Comparison of ENCODE assay signal across 15 cellular contexts in genomic region chr21:45049725-45050359, GRCh38. TPM values are rescaled to one million over a fixed set of nuclear protein-coding genes. Genes with fewer than 3 reads are reported as not detected.
DNase-seq lines count a peak whose midpoint lies in the region; ATAC-seq and TF ChIP-seq lines count a peak whose summit lies in the region.
"Had no signal": no experiment of that assay in that cellular context is flagged by ENCODE, and none has a peak within 500 bp of the region (broad histone marks: within the 10 kb centered on the region; RNA-seq: fewer than 3 reads in every experiment).

No MANE protein-coding gene starts in this region.

- H3K9me3 ChIP-seq in cardiac muscle cell (ENCODE audit: low read depth) (no peaks in the 10 kb centered on the region), left ventricle myocardium inferior (replicated peaks) (peaks cover 25% of the 10 kb centered on the region), fibroblast of lung (ENCODE audit: control insufficient read depth, insufficient read depth, low read depth, low read length) (no peaks in the 10 kb centered on the region), aorta (ENCODE audit: control insufficient read depth, low read length) (no peaks in the 10 kb centered on the region)

- no peaks in the 10 kb centered on the region for H4K20me1 ChIP-seq in fibroblast of lung (ENCODE audit: control insufficient read depth, extremely low read depth, insufficient read depth, low read length)

- H3K27ac ChIP-seq in cardiac muscle cell (peak overlapping the region; percentile 62), left ventricle myocardium inferior (replicated peaks) (no peak overlapping the region), fibroblast of lung (ENCODE audit: insufficient read depth, low read length) (peak overlapping the region; percentile 80), aorta (ENCODE audit: low read depth in 1 of 2, low read length in 2 of 2) (peak overlapping the region; percentile 95 to 100), substantia nigra (ENCODE audit: low read depth, low read length, poor library complexity, severe bottlenecking) (no peak overlapping the region)

- no peak overlapping the region for H3K9ac ChIP-seq in fibroblast of lung (ENCODE audit: insufficient read depth, low read length)

- TF ChIP-seq CTCF in cardiac muscle cell (IDR thresholded peaks at IDR 0.05; ENCODE audit: low read depth, low read length) (no peak), left ventricle myocardium inferior (IDR thresholded peaks at IDR 0.05; ENCODE audit: borderline replicate concordance) (no peak), fibroblast of lung (conservative IDR thresholded peaks at IDR 0.05 in 1 of 2, IDR thresholded peaks at IDR 0.05 in 1 of 2; ENCODE audit: low read depth in 1 of 2, low read length in 2 of 2) (no peak)

- H3K4me1 ChIP-seq in cardiac muscle cell (ENCODE audit: low read depth): peaks cover 7% of the 10 kb centered on the region
- H3K4me1 ChIP-seq in left ventricle myocardium inferior: no peaks in the 10 kb centered on the region
- H3K4me1 ChIP-seq in fibroblast of lung (ENCODE audit: control insufficient read depth, extremely low read depth, insufficient read depth, low read length): peaks cover 11% of the 10 kb centered on the region
- peaks cover 0 to 3% of the 10 kb centered on the region in 2 donors for H3K4me1 ChIP-seq in aorta (ENCODE audit: control insufficient read depth in 1 of 2, insufficient read depth in 2 of 2, low read length in 2 of 2)

- ATAC-seq in aorta (ENCODE audit: low FRiP score) (no peak), HG02970 (IDR thresholded peaks at IDR 0.05; ENCODE audit: low FRiP score, unreplicated experiment) (no peak)
- ATAC-seq: effector memory CD8-positive, alpha-beta T cell had no signal

- no peak overlapping the region for H2AFZ ChIP-seq in fibroblast of lung (ENCODE audit: low read length)

- no peaks in the 10 kb centered on the region for H3K36me3 ChIP-seq in cardiac muscle cell
- no peaks in the 10 kb centered on the region for H3K36me3 ChIP-seq in left ventricle myocardium inferior
- H3K36me3 ChIP-seq in fibroblast of lung (ENCODE audit: control insufficient read depth, insufficient read depth, low read length): no peaks in the 10 kb centered on the region
- no peaks in the 10 kb centered on the region for H3K36me3 ChIP-seq in aorta (ENCODE audit: control insufficient read depth in 1 of 2, insufficient read depth in 2 of 2, low read length in 1 of 2)

- no peak overlapping the region for H3K4me2 ChIP-seq in fibroblast of lung (ENCODE audit: extremely low read depth, insufficient read depth, low read length)

- intact Hi-C loops in left ventricle myocardium inferior (cut with micrococcal nuclease) (no loop called here), posterior vena cava (cut with DNase I) (no loop called here), aorta (cut with DNase I) (loop anchor here in 1 of 2 donors (10.0 kb wide), 1 partner anchor 95 kb away; no protein-coding TSS in a partner anchor)

- H3K4me3 ChIP-seq in cardiac muscle cell (no peak overlapping the region), left ventricle myocardium inferior (no peak overlapping the region), fibroblast of lung (replicated peaks in 1 of 4; ENCODE audit: control extremely low read depth in 1 of 4, insufficient read depth in 1 of 4, low read depth in 3 of 4, low read length in 4 of 4) (no peak overlapping the region), aorta (ENCODE audit: low read length in 2 of 2) (no peak overlapping the region)

- DNase-seq in cardiac muscle cell (ENCODE audit: low read depth in 1 of 2, low spot score in 1 of 2): no peak
- no peak for DNase-seq in left ventricle myocardium inferior
- DNase-seq in fibroblast of lung (ENCODE audit: low read depth in 2 of 2): peak in 1 of 2 donors; percentile 18
- peak; percentile 79 for DNase-seq in posterior vena cava (ENCODE audit: low spot score)
- peak; percentile 44 to 78 for DNase-seq in aorta
- no peak for DNase-seq in substantia nigra (lab: John Stamatoyannopoulos, UW)
- DNase-seq in DMS153 treated with DMSO at 0.1 percent for 48 hours (lab: John Stamatoyannopoulos, UW; ENCODE audit: unreplicated experiment): no peak
- DNase-seq: activated naive CD4-positive, alpha-beta T cell treated with anti-CD3 and anti-CD28 coated beads, Interleukin-2, amount 10 ng/mL, durations not matched to agents 7 days and 5 days; CD4-positive, alpha-beta memory T cell; effector memory CD8-positive, alpha-beta T cell; NCI-H187 treated with DMSO at 0.1 percent for 48 hours; NCI-H524; occipital lobe; T-helper 1 cell had no signal

- H3K27me3 ChIP-seq in cardiac muscle cell (no peaks in the 10 kb centered on the region), left ventricle myocardium inferior (ENCODE audit: low read depth) (no peaks in the 10 kb centered on the region), fibroblast of lung (ENCODE audit: control insufficient read depth, insufficient read depth, low read length) (peaks cover 3% of the 10 kb centered on the region), aorta (ENCODE audit: control insufficient read depth in 1 of 2, insufficient read depth in 2 of 2, low read length in 1 of 2) (no peaks in the 10 kb centered on the region)

- H3K79me2 ChIP-seq in fibroblast of lung (ENCODE audit: control insufficient read depth, insufficient read depth, low read length): no peaks in the 10 kb centered on the region

- WGBS in aorta, 2 donors: 23 to 26% methylated on average over 14 of the region's 14 CpGs

RNA-seq across cellular contexts. Expression of gene ADARB1, which starts 24.5 kb away (rescaled TPM):
- total RNA-seq in cardiac muscle cell (10.7 and 14.0 TPM in 2 replicates), left ventricle myocardium inferior (15.5 TPM), fibroblast of lung (22.9 and 25.3 TPM in 2 replicates), posterior vena cava (10 to 100 TPM; 72.4 to 85.6 TPM), aorta (100 to 1,000 TPM in 1 of 2 donors, 10 to 100 TPM in 1; 87.9 to 224 TPM)
- polyA plus RNA-seq in cardiac muscle cell (9.4 and 11.1 TPM in 2 replicates), fibroblast of lung (10.1 and 20.2 TPM in 2 replicates), aorta (10 to 100 TPM; 54.7 to 93.3 TPM)
- 12.0 and 30.4 TPM in 2 replicates for polyA plus RNA-seq in fibroblast of lung (2012)
- 31.2 and 60.6 TPM in 2 replicates for polyA minus RNA-seq in fibroblast of lung (ENCODE audit: low replicate concordance)

Comparison
In these comparisons a context has a peak if more than half of its experiments do, and no peak if none do; other contexts are left out.
1. H3K27ac ChIP-seq: peak in cardiac muscle cell (single experiment), fibroblast of lung (single experiment) and aorta (2 of 2); none in left ventricle myocardium inferior (single experiment) and substantia nigra (single experiment).
2. DNase-seq: peak in posterior vena cava (single experiment) and aorta (2 of 2); none in cardiac muscle cell (0 of 2), left ventricle myocardium inferior (single experiment), substantia nigra (0 of 49) and DMS153 treated with DMSO at 0.1 percent for 48 hours (single experiment).